In genomic region chr1:232528472-232529089, GRCh38 we compare ENCODE assay signal across 29 cellular contexts.
DNase-seq lines count a peak whose midpoint lies in the region; ATAC-seq and TF ChIP-seq lines count a peak whose summit lies in the region.
"Had no signal": no experiment of that assay in that cellular context is flagged by ENCODE, and none has a peak within 500 bp of the region (broad histone marks: within the 10 kb centered on the region; RNA-seq: fewer than 3 reads in every experiment).

No MANE protein-coding gene starts in this region.

- no peaks in the 10 kb centered on the region for H3K79me2 ChIP-seq in trophoblast cell (ENCODE audit: control insufficient read depth, insufficient read depth, low read length, poor library complexity)

- H4K8ac ChIP-seq in trophoblast cell (ENCODE audit: low read depth, low read length): peak overlapping the region; percentile 61

- peak overlapping the region; percentile 7 for H3K27ac ChIP-seq in trophoblast cell (ENCODE audit: low read depth, low read length)
- H3K27ac ChIP-seq: adrenal gland, ovary, SK-N-MC, stomach had no signal

- H3K36me3 ChIP-seq in trophoblast cell (ENCODE audit: control insufficient read depth in 1 of 2, insufficient read depth in 2 of 2, low read length in 2 of 2): no peaks in the 10 kb centered on the region
- H3K36me3 ChIP-seq: adrenal gland, ovary, stomach, upper lobe of left lung had no signal

- H2AK5ac ChIP-seq in trophoblast cell (ENCODE audit: low read length): peak overlapping the region; percentile 27

- peak overlapping the region; percentile 80 for H3K27ac Mint-ChIP-seq in activated CD4-positive, alpha-beta T cell treated with anti-CD3 and anti-CD28 coated beads, Interleukin-2, amount 10 ng/mL, durations not matched to agents 7 days and 5 days
- H3K27ac Mint-ChIP-seq: IgD-negative memory B cell, WTC11 had no signal

- peak overlapping the region; percentile 89 for H4K91ac ChIP-seq in trophoblast cell (ENCODE audit: low read depth, low read length)

- TF ChIP-seq CTCF in GM20000 (IDR thresholded peaks at IDR 0.05; ENCODE audit: extremely low read depth, missing control alignments): no peak

- H3K14ac ChIP-seq in trophoblast cell (ENCODE audit: low read length): peak overlapping the region; percentile 4

- no peak overlapping the region for H3K4me3 Mint-ChIP-seq in activated CD4-positive, alpha-beta T cell treated with anti-CD3 and anti-CD28 coated beads, Interleukin-2, amount 10 ng/mL, durations not matched to agents 7 days and 5 days
- H3K4me3 Mint-ChIP-seq: IgD-negative memory B cell, WTC11 had no signal

- H2AFZ ChIP-seq in trophoblast cell (ENCODE audit: insufficient read depth, low read length, poor library complexity): no peak overlapping the region

- H3K27me3 Mint-ChIP-seq in activated CD4-positive, alpha-beta T cell treated with anti-CD3 and anti-CD28 coated beads, Interleukin-2, amount 10 ng/mL, durations not matched to agents 7 days and 5 days: peaks cover 2% of the 10 kb centered on the region

- peaks cover 19 to 33% of the 10 kb centered on the region in 2 experiments for H3K4me1 ChIP-seq in trophoblast cell (ENCODE audit: control insufficient read depth in 1 of 2, insufficient read depth in 2 of 2, low read length in 2 of 2)
- H3K4me1 ChIP-seq: stomach had no signal

- H2BK120ac ChIP-seq in trophoblast cell (ENCODE audit: insufficient read depth, low read length, poor library complexity): no peak overlapping the region

- peak overlapping the region; percentile 93 for H3K18ac ChIP-seq in trophoblast cell (ENCODE audit: low read length)

- 100% methylated on average over 1 of the region's 2 CpGs for WGBS in trophoblast cell (ENCODE audit: extremely low coverage, insufficient coverage, insufficient read length)

- H3K23ac ChIP-seq in trophoblast cell (ENCODE audit: low read length): no peak overlapping the region

- H3K9me3 ChIP-seq in trophoblast cell (ENCODE audit: insufficient read depth, low read depth, low read length): no peaks in the 10 kb centered on the region
- H3K9me3 ChIP-seq: adrenal gland, heart left ventricle, ovary, stomach, upper lobe of left lung had no signal

- H3K9me3 Mint-ChIP-seq in activated CD4-positive, alpha-beta T cell treated with anti-CD3 and anti-CD28 coated beads, Interleukin-2, amount 10 ng/mL, durations not matched to agents 7 days and 5 days: no peaks in the 10 kb centered on the region
- H3K9me3 Mint-ChIP-seq: IgD-negative memory B cell; naive thymus-derived CD8-positive, alpha-beta T cell; WTC11 had no signal

- no peak for DNase-seq in activated CD4-positive, alpha-beta T cell treated with anti-CD3 and anti-CD28 coated beads, Interleukin-2, amount 10 ng/mL, durations not matched to agents 7 days and 5 days
- DNase-seq in activated CD4-positive, alpha-beta T cell treated with anti-CD3 and anti-CD28 coated beads for 4 hours: no peak
- peak; percentile 57 for DNase-seq in Jurkat, Clone E6-1 (ENCODE audit: low read depth, low spot score)
- peak; percentile 7 for DNase-seq in central memory CD4-positive, alpha-beta T cell
- DNase-seq in trophoblast cell (no peak), left ventricle myocardium superior (no peak), GM20000 (ENCODE audit: low spot score) (no peak)
- DNase-seq: activated effector memory CD4-positive, alpha-beta T cell treated with Interleukin-2 at 50 U/mL for 16 hours; adrenal gland; AML-193; cortex of kidney; heart left ventricle; left cardiac atrium; mesenchymal stem cell; MM.1S; NCI-H1417 treated with DMSO at 0.1 percent for 48 hours; NCI-H510A treated with DMSO at 0.1 percent for 48 hours; ovary; RPMI8226; stimulated activated CD4-positive, alpha-beta T cell treated with anti-CD3 and anti-CD28 coated beads, Interleukin-12 subunit alpha, Interleukin-12 subunit beta, amount 100 ng/mL, for 4 hours; stimulated activated CD4-positive, alpha-beta T cell treated with anti-CD3 and anti-CD28 coated beads, Interleukin-4, amount 100 ng/mL, for 4 hours; stomach; T-helper 9 cell; upper lobe of left lung had no signal

- peak overlapping the region; percentile 88 for H2BK12ac ChIP-seq in trophoblast cell (ENCODE audit: low read length)

- CTCF ChIA-PET in activated CD4-positive, alpha-beta T cell treated with anti-CD3 and anti-CD28 coated beads, Interleukin-2, amount 10 ng/mL, durations not matched to agents 7 days and 5 days (lab: Charles Lee): no interaction called here

- intact Hi-C loops in left ventricle myocardium superior (cut with micrococcal nuclease): no loop called here

- peaks cover 14% of the 10 kb centered on the region for H3K4me1 Mint-ChIP-seq in activated CD4-positive, alpha-beta T cell treated with anti-CD3 and anti-CD28 coated beads, Interleukin-2, amount 10 ng/mL, durations not matched to agents 7 days and 5 days
- H3K4me1 Mint-ChIP-seq: IgD-negative memory B cell, WTC11 had no signal

- no peak overlapping the region for H4K12ac ChIP-seq in trophoblast cell (ENCODE audit: low read depth, low read length)

- H3K4ac ChIP-seq in trophoblast cell (ENCODE audit: low read depth, low read length): peak overlapping the region; percentile 24

- H3K36me3 Mint-ChIP-seq in activated CD4-positive, alpha-beta T cell treated with anti-CD3 and anti-CD28 coated beads, Interleukin-2, amount 10 ng/mL, durations not matched to agents 7 days and 5 days (ENCODE audit: low read depth): no peaks in the 10 kb centered on the region
- H3K36me3 Mint-ChIP-seq: IgD-negative memory B cell; naive thymus-derived CD8-positive, alpha-beta T cell; WTC11 had no signal

- no peak overlapping the region for H3K9ac ChIP-seq in trophoblast cell (ENCODE audit: low read length)

- H2BK5ac ChIP-seq in trophoblast cell (ENCODE audit: low read depth, low read length, poor library complexity): no peak overlapping the region

- H3K79me1 ChIP-seq in trophoblast cell (ENCODE audit: low read length): peaks cover 14% of the 10 kb centered on the region

- POLR2A ChIA-PET in activated CD4-positive, alpha-beta T cell treated with anti-CD3 and anti-CD28 coated beads, Interleukin-2, amount 10 ng/mL, durations not matched to agents 7 days and 5 days (lab: Charles Lee): no interaction called here

- H3K27me3 ChIP-seq in trophoblast cell (ENCODE audit: insufficient read depth, low read length): no peaks in the 10 kb centered on the region
- H3K27me3 ChIP-seq: adrenal gland, heart left ventricle, ovary, stomach, upper lobe of left lung had no signal

- no peak overlapping the region for H3K4me2 ChIP-seq in trophoblast cell (ENCODE audit: low read length)

- no peak overlapping the region for H3K4me3 ChIP-seq in Jurkat, Clone E6-1 (ENCODE audit: low read length)
- no peak overlapping the region for H3K4me3 ChIP-seq in trophoblast cell (ENCODE audit: low read depth, low read length)
- H3K4me3 ChIP-seq: adrenal gland, heart left ventricle, ovary, SK-N-MC, stomach, upper lobe of left lung had no signal

- ATAC-seq in HG03039 (IDR thresholded peaks at IDR 0.05; ENCODE audit: unreplicated experiment) (no peak), left ventricle myocardium superior (no peak)
- ATAC-seq: heart left ventricle; naive thymus-derived CD8-positive, alpha-beta T cell; WTC11 had no signal

Comparison
In these comparisons a context has a peak if more than half of its experiments do, and no peak if none do; other contexts are left out.
1. DNase-seq: peak in Jurkat, Clone E6-1 (single experiment) and central memory CD4-positive, alpha-beta T cell (single experiment); none in activated CD4-positive, alpha-beta T cell treated with anti-CD3 and anti-CD28 coated beads, Interleukin-2, amount 10 ng/mL, durations not matched to agents 7 days and 5 days (single experiment), activated CD4-positive, alpha-beta T cell treated with anti-CD3 and anti-CD28 coated beads for 4 hours (0 of 2), trophoblast cell (0 of 2), left ventricle myocardium superior (single experiment) and GM20000 (single experiment).